ENCODE assay signal across 11 cellular contexts in genomic region chr10:11609492-11610093, GRCh38. TPM values are rescaled to one million over a fixed set of nuclear protein-coding genes. Genes with fewer than 3 reads are reported as not detected.
DNase-seq lines count a peak whose midpoint lies in the region; ATAC-seq and TF ChIP-seq lines count a peak whose summit lies in the region.
"Had no signal": no experiment of that assay in that cellular context is flagged by ENCODE, and none has a peak within 500 bp of the region (broad histone marks: within the 10 kb centered on the region; RNA-seq: fewer than 3 reads in every experiment).

No MANE protein-coding gene starts in this region.

- H3K4me2 ChIP-seq in mesenchymal stem cell (ENCODE audit: low read length, poor library complexity, severe bottlenecking), result peak overlapping the region; percentile 37

- POLR2A ChIA-PET in CD8-positive, alpha-beta T cell (lab: Charles Lee), result interaction anchor here (0.6 kb wide), 1 partner anchor 40 kb away, joined by 3 read pairs; no protein-coding TSS in a partner anchor

- no peak overlapping the region for H2BK12ac ChIP-seq in mesenchymal stem cell (ENCODE audit: low read length in 2 of 2)

- H3K9ac ChIP-seq in mesenchymal stem cell (ENCODE audit: low read length), result peak overlapping the region; percentile 87

- H2BK15ac ChIP-seq in mesenchymal stem cell (ENCODE audit: low read depth, poor library complexity, severe bottlenecking), result no peak overlapping the region

- H3K9me3 Mint-ChIP-seq in CD8-positive, alpha-beta T cell, result no peaks in the 10 kb centered on the region

- intact Hi-C loops in CD8-positive, alpha-beta T cell (cut with DNase I, micrococcal nuclease), result loop anchor here (2.0 to 10.0 kb wide), 5 partner anchors 73 to 135 kb away; partner anchors contain the start of gene ECHDC3 (in 1 of the 2)

- H2BK120ac ChIP-seq in mesenchymal stem cell (ENCODE audit: low read depth, low read length), result no peak overlapping the region

- TF ChIP-seq CTCF in CD8-positive, alpha-beta T cell (IDR thresholded peaks at IDR 0.05), result no peak
- TF ChIP-seq CTCF in WI38 (IDR thresholded peaks at IDR 0.05; ENCODE audit: low read depth, low read length), result no peak

- H3K9me3 ChIP-seq in CD8-positive, alpha-beta T cell (ENCODE audit: low read length), result no peaks in the 10 kb centered on the region
- no peaks in the 10 kb centered on the region for H3K9me3 ChIP-seq in mesenchymal stem cell (ENCODE audit: control insufficient read depth, low read length)
- H3K9me3 ChIP-seq: colonic mucosa had no signal

- no peak for ATAC-seq in CD8-positive, alpha-beta T cell
- ATAC-seq in GM21447 (IDR thresholded peaks at IDR 0.05; ENCODE audit: unreplicated experiment) (peak; percentile 29), HG03039 (IDR thresholded peaks at IDR 0.05; ENCODE audit: unreplicated experiment) (no peak), GM21825 (IDR thresholded peaks at IDR 0.05; ENCODE audit: unreplicated experiment) (no peak)
- ATAC-seq: activated CD4-positive, CD25-positive, alpha-beta regulatory T cell treated with anti-CD3 and anti-CD28 coated beads, Interleukin-2, amount 50 U/mL, for 24 hours; left ventricle myocardium superior had no signal

- CTCF ChIA-PET in CD8-positive, alpha-beta T cell (lab: Charles Lee), result no interaction called here

- H3K36me3 Mint-ChIP-seq in CD8-positive, alpha-beta T cell, result peaks cover 5% of the 10 kb centered on the region

- no peak overlapping the region for H3K27ac ChIP-seq in CD8-positive, alpha-beta T cell (ENCODE audit: low read depth, low read length)
- no peak overlapping the region for H3K27ac ChIP-seq in mesenchymal stem cell (ENCODE audit: low read length, poor library complexity, severe bottlenecking)

- no peaks in the 10 kb centered on the region for H3K36me3 ChIP-seq in CD8-positive, alpha-beta T cell (ENCODE audit: insufficient read depth, low read length)
- no peaks in the 10 kb centered on the region for H3K36me3 ChIP-seq in mesenchymal stem cell (ENCODE audit: control insufficient read depth in 1 of 2, insufficient read depth in 2 of 2, low read depth in 1 of 2, low read length in 2 of 2)
- H3K36me3 ChIP-seq: colonic mucosa had no signal

- no peak overlapping the region for H3K14ac ChIP-seq in mesenchymal stem cell (ENCODE audit: low read length in 2 of 2)

- H2AK5ac ChIP-seq in mesenchymal stem cell (ENCODE audit: low read length, severe bottlenecking), result no peak overlapping the region

- peaks cover 69% of the 10 kb centered on the region for H3K4me1 Mint-ChIP-seq in CD8-positive, alpha-beta T cell (ENCODE audit: low read depth)

- H3K4ac ChIP-seq in mesenchymal stem cell (ENCODE audit: low read depth in 1 of 2, low read length in 2 of 2), result no peak overlapping the region

- H3K27me3 Mint-ChIP-seq in CD8-positive, alpha-beta T cell (ENCODE audit: low read depth), result no peaks in the 10 kb centered on the region

- no peak overlapping the region for H4K8ac ChIP-seq in mesenchymal stem cell (ENCODE audit: low read length)

- H3K4me3 ChIP-seq in CD8-positive, alpha-beta T cell (ENCODE audit: low read depth, low read length), result no peak overlapping the region
- H3K4me3 ChIP-seq in WI38 (ENCODE audit: low read depth, low read length) (peak overlapping the region; percentile 92), mesenchymal stem cell (ENCODE audit: insufficient read depth in 1 of 2, low read depth in 1 of 2, low read length in 2 of 2) (peak overlapping the region in 1 of 2 experiments; percentile 93)

- H3K23ac ChIP-seq in mesenchymal stem cell (ENCODE audit: low read length in 2 of 2), result no peak overlapping the region

- peaks cover 10% of the 10 kb centered on the region for H3K79me1 ChIP-seq in mesenchymal stem cell (replicated peaks; ENCODE audit: low read length, poor library complexity, severe bottlenecking)

- H4K91ac ChIP-seq in mesenchymal stem cell (ENCODE audit: low read length), result no peak overlapping the region

- no peak overlapping the region for H2BK5ac ChIP-seq in mesenchymal stem cell (ENCODE audit: low read depth, low read length, poor library complexity, severe bottlenecking)

- no peak overlapping the region for H2AFZ ChIP-seq in mesenchymal stem cell (ENCODE audit: low read depth, low read length)

- H3K4me1 ChIP-seq in CD8-positive, alpha-beta T cell (ENCODE audit: insufficient read depth, low read length), result peaks cover 22% of the 10 kb centered on the region
- peaks cover 11% of the 10 kb centered on the region for H3K4me1 ChIP-seq in mesenchymal stem cell (ENCODE audit: control insufficient read depth, insufficient read depth, low read depth, low read length)
- H3K4me1 ChIP-seq: colonic mucosa had no signal

- H3K27me3 ChIP-seq in CD8-positive, alpha-beta T cell (ENCODE audit: insufficient read depth, low read length), result no peaks in the 10 kb centered on the region
- no peaks in the 10 kb centered on the region for H3K27me3 ChIP-seq in mesenchymal stem cell (ENCODE audit: control insufficient read depth in 1 of 2, insufficient read depth in 1 of 2, low read length in 2 of 2)
- H3K27me3 ChIP-seq: colonic mucosa had no signal

- H3K4me3 Mint-ChIP-seq in CD8-positive, alpha-beta T cell, result peak overlapping the region; percentile 6

- H3K27ac Mint-ChIP-seq in CD8-positive, alpha-beta T cell, result peak overlapping the region; percentile 8

- peak overlapping the region in 1 of 2 experiments; percentile 28 for H3K18ac ChIP-seq in mesenchymal stem cell (ENCODE audit: low read depth in 1 of 2, low read length in 2 of 2)

- DNase-seq in CD8-positive, alpha-beta T cell, result no peak
- peak; percentile 13 for DNase-seq in mesenchymal stem cell
- no peak for DNase-seq in AG08396 (ENCODE audit: low spot score)
- no peak for DNase-seq in NCI-H2227 (lab: John Stamatoyannopoulos, UW; ENCODE audit: unreplicated experiment)
- DNase-seq: colonic mucosa, left ventricle myocardium superior had no signal

- WGBS in mesenchymal stem cell, result 90% methylated on average over 3 of the region's 3 CpGs

RNA-seq across cellular contexts. Expression of gene USP6NL, which starts 1.9 kb away (rescaled TPM):
- total RNA-seq in CD8-positive, alpha-beta T cell, result 1 to 10 TPM; 5.7 to 6.3 TPM
- polyA plus RNA-seq in mesenchymal stem cell (2013, experiment 1 of 2), result 14.0 TPM
- polyA plus RNA-seq in mesenchymal stem cell (2013, experiment 2 of 2), result 14.2 TPM
